ENCODE assay signal across 1 cellular context in genomic region chr16:21599158-21599993, GRCh38.
A peak's percentile ranks its signal among the peaks of the same experiment; 100 is the strongest.
TF ChIP-seq lines count a peak whose summit lies in the region.

METTL9 (plus strand) TSS chr16:21599577; CDS start chr16:21599734, 157 bp downstream.

TF ChIP-seq in HepG2, 621 proteins besides CTCF, POLR2A, EP300 and RAD21 (continued from another document and continues in another):
- no peak for TF ChIP-seq ZBTB10 (CRISPR knock-in tag; IDR thresholded peaks at IDR 0.05; ENCODE audit: borderline replicate concordance)
- peak; percentile 96 for TF ChIP-seq BRF2 (CRISPR knock-in tag; IDR thresholded peaks at IDR 0.05)
- TF ChIP-seq ZBTB38 (CRISPR knock-in tag; IDR thresholded peaks at IDR 0.05) = peak; percentile 97
- TF ChIP-seq NFYB (CRISPR knock-in tag; IDR thresholded peaks at IDR 0.05) = peak; percentile 90
- TF ChIP-seq XRCC5 (optimal IDR thresholded peaks at IDR 0.05; ENCODE audit: low read length) = peak; percentile 100
- TF ChIP-seq ZNF567 (CRISPR knock-in tag; IDR thresholded peaks at IDR 0.05; ENCODE audit: borderline replicate concordance) = peak; percentile 84; the same call in 1 of the 2 replicates
- TF ChIP-seq CHCHD3 (CRISPR knock-in tag; IDR thresholded peaks at IDR 0.05) = peak; percentile 94; the same call in 1 of the 2 replicates
- no peak for TF ChIP-seq ZNF282 (IDR thresholded peaks at IDR 0.05; ENCODE audit: partially characterized antibody)
- TF ChIP-seq BORCS8-MEF2B (CRISPR knock-in tag; IDR thresholded peaks at IDR 0.05) = peak; percentile 98
- TF ChIP-seq ZNF317 (CRISPR knock-in tag; IDR thresholded peaks at IDR 0.05) = peak; percentile 90
- peak; percentile 94; the same call in 1 of the 2 replicates for TF ChIP-seq NFATC3 (CRISPR knock-in tag; IDR thresholded peaks at IDR 0.05)
- TF ChIP-seq ZNF296 (CRISPR knock-in tag; conservative IDR thresholded peaks at IDR 0.05) = 0 out of 2 replicates have a peak, but pooled peaks have one; percentile 39
- no peak; the same call in 1 of the 2 replicates for TF ChIP-seq ZNF251 (CRISPR knock-in tag; IDR thresholded peaks at IDR 0.05)
- TF ChIP-seq DNMT3B (CRISPR knock-in tag; conservative IDR thresholded peaks at IDR 0.05) = peak; percentile 56; the same call in 1 of the 2 replicates
- TF ChIP-seq SKI (IDR thresholded peaks at IDR 0.05; ENCODE audit: partially characterized antibody) = peak; percentile 94
- peak; percentile 5; the same call in 1 of the 2 replicates for TF ChIP-seq ZNF703 (CRISPR knock-in tag; IDR thresholded peaks at IDR 0.05; ENCODE audit: borderline replicate concordance)
- TF ChIP-seq MTA3 (CRISPR knock-in tag; IDR thresholded peaks at IDR 0.05) = no peak; the same call in 1 of the 2 replicates
- TF ChIP-seq ZNF766 (CRISPR knock-in tag; IDR thresholded peaks at IDR 0.05; ENCODE audit: borderline replicate concordance) = no peak; the same call in 1 of the 2 replicates
- TF ChIP-seq RFXANK (CRISPR knock-in tag; IDR thresholded peaks at IDR 0.05) = peak; percentile 94; the same call in 1 of the 2 replicates
- TF ChIP-seq ARNT (IDR thresholded peaks at IDR 0.05) = no peak
- TF ChIP-seq U2AF2 (IDR thresholded peaks at IDR 0.05; ENCODE audit: low read depth, low read length) = peak; percentile 88; the same call in 1 of the 2 replicates
- peak; percentile 95 for TF ChIP-seq ZNF691 (CRISPR knock-in tag; IDR thresholded peaks at IDR 0.05; ENCODE audit: borderline replicate concordance, low read depth)
- TF ChIP-seq SP140L (CRISPR knock-in tag; IDR thresholded peaks at IDR 0.05; ENCODE audit: borderline replicate concordance) = peak; percentile 98; the same call in 1 of the 2 replicates
- TF ChIP-seq PPARG (CRISPR knock-in tag; conservative IDR thresholded peaks at IDR 0.05) = peak; percentile 92
- peak; percentile 94 for TF ChIP-seq ZNF609 (CRISPR knock-in tag; IDR thresholded peaks at IDR 0.05; ENCODE audit: borderline replicate concordance)
- peak; percentile 22; the same call in 1 of the 2 replicates for TF ChIP-seq ZNF180 (CRISPR knock-in tag; IDR thresholded peaks at IDR 0.05; ENCODE audit: borderline replicate concordance, low read depth)
- peak; percentile 96 for TF ChIP-seq BCL3 (CRISPR knock-in tag; IDR thresholded peaks at IDR 0.05)
- TF ChIP-seq PCBP2 (optimal IDR thresholded peaks at IDR 0.05; ENCODE audit: low read depth, low read length, poor library complexity, severe bottlenecking) = no peak
- peak; percentile 97 for TF ChIP-seq ZBTB2 (CRISPR knock-in tag; IDR thresholded peaks at IDR 0.05; ENCODE audit: low read depth)
- peak in 1 of 2 experiments; percentile 69; a peak in 2 of 4 replicates for TF ChIP-seq REST (IDR thresholded peaks at IDR 0.05; ENCODE audit: borderline replicate concordance in 1 of 2, low read depth in 1 of 2, low read length in 2 of 2)
- TF ChIP-seq ZZZ3 (CRISPR knock-in tag; IDR thresholded peaks at IDR 0.05; ENCODE audit: borderline replicate concordance) = no peak; the same call in none of the 2 replicates
- peak; percentile 86 for TF ChIP-seq ZNF746 (CRISPR knock-in tag; IDR thresholded peaks at IDR 0.05)
- peak; percentile 68; the same call in 1 of the 2 replicates for TF ChIP-seq ZNF232 (CRISPR knock-in tag; IDR thresholded peaks at IDR 0.05; ENCODE audit: borderline replicate concordance)
- no peak; the same call in none of the 2 replicates for TF ChIP-seq CENPT (CRISPR knock-in tag; IDR thresholded peaks at IDR 0.05; ENCODE audit: low read depth)
- TF ChIP-seq ZNF20 (CRISPR knock-in tag; IDR thresholded peaks at IDR 0.05) = 0 out of 2 replicates have a peak, but pooled peaks have one; percentile 54
- TF ChIP-seq E2F5 (CRISPR knock-in tag; conservative IDR thresholded peaks at IDR 0.05) = peak; percentile 93
- TF ChIP-seq ZBTB1 (CRISPR knock-in tag; IDR thresholded peaks at IDR 0.05; ENCODE audit: borderline replicate concordance) = no peak
- TF ChIP-seq ZFYVE20 (CRISPR knock-in tag; IDR thresholded peaks at IDR 0.05; ENCODE audit: borderline replicate concordance, low read depth) = peak; percentile 73; the same call in 1 of the 2 replicates
- TF ChIP-seq ATF4 (CRISPR knock-in tag; IDR thresholded peaks at IDR 0.05) = peak in 1 of 2 experiments; percentile 88; a peak in 2 of 4 replicates
- TF ChIP-seq PBX2 (CRISPR knock-in tag; IDR thresholded peaks at IDR 0.05) = no peak
